ENCODE assay signal across 34 cellular contexts in the genomic region with DNA sequence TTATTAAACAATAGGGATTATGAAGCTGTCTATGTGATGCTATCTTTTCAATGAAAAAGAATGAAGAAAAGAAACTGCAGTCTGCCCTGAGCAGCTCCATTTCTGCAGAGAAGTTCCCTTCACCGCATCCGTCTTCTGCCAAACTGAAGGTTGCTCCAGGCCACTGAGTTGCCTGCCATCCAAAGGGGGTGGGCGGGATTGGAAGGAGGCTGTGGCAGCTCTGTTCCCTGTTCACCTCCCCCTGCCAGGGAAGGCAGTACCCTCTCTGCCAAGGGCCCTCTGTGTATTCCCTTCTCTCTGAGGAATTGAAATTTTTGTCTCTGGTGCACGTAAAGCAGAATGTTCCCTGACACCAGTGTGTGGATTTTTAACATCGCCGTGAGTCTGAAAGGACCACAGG.
DNase-seq lines count a peak whose midpoint lies in the region; ATAC-seq and TF ChIP-seq lines count a peak whose summit lies in the region.
"Had no signal": no experiment of that assay in that cellular context is flagged by ENCODE, and none has a peak within 500 bp of the region (broad histone marks: within the 10 kb centered on the region; RNA-seq: fewer than 3 reads in every experiment).

No MANE protein-coding gene starts in this region.

- no peak for ATAC-seq in activated CD4-positive, alpha-beta T cell treated with anti-CD3 and anti-CD28 coated beads for 36 hours
- ATAC-seq: A549; CD8-positive, alpha-beta T cell had no signal

- no peak overlapping the region for H3K27ac Mint-ChIP-seq in activated CD4-positive, alpha-beta T cell treated with anti-CD3 and anti-CD28 coated beads, Interleukin-2, amount 10 ng/mL, durations not matched to agents 24 days and 14 days
- no peak overlapping the region for H3K27ac Mint-ChIP-seq in activated CD4-positive, alpha-beta T cell treated with anti-CD3 and anti-CD28 coated beads for 36 hours
- H3K27ac Mint-ChIP-seq in endodermal cell: no peak overlapping the region
- H3K27ac Mint-ChIP-seq in mesothelial cell of epicardium: peak overlapping the region; percentile 4
- peak overlapping the region in 1 of 7 donors; percentile 55 for H3K27ac Mint-ChIP-seq in CD4-positive, alpha-beta memory T cell
- H3K27ac Mint-ChIP-seq: B cell; CD14-positive monocyte; CD4-positive, alpha-beta T cell; CD4-positive, CD25-positive, alpha-beta regulatory T cell; CD8-positive, alpha-beta memory T cell; CD8-positive, alpha-beta T cell had no signal

- no peak overlapping the region for H3K27ac ChIP-seq in endodermal cell (ENCODE audit: low read depth, low read length)
- no peak overlapping the region for H3K27ac ChIP-seq in CD4-positive, alpha-beta memory T cell (ENCODE audit: low read depth, low read length)
- H3K27ac ChIP-seq: 22Rv1; A549; BLaER1; BLaER1 treated with 17β-estradiol and CSF1 and Interleukin-3, amounts not matched to agents 10 nM and 100 nM; C4-2B had no signal

- peaks cover 9% of the 10 kb centered on the region for H3K4me1 ChIP-seq in endodermal cell (ENCODE audit: control insufficient read depth, insufficient read depth, low read length)
- no peaks in the 10 kb centered on the region for H3K4me1 ChIP-seq in CD4-positive, alpha-beta memory T cell (ENCODE audit: insufficient read depth, low read length)
- H3K4me1 ChIP-seq: A549; BE2C; BLaER1; BLaER1 treated with 17β-estradiol and CSF1 and Interleukin-3, amounts not matched to agents 10 nM and 100 nM; Caco-2 had no signal

- no peaks in the 10 kb centered on the region for H3K27me3 ChIP-seq in endodermal cell (ENCODE audit: control insufficient read depth, insufficient read depth, low read length, poor library complexity, severe bottlenecking)
- no peaks in the 10 kb centered on the region for H3K27me3 ChIP-seq in CD4-positive, alpha-beta memory T cell (ENCODE audit: insufficient read depth, low read length)
- H3K27me3 ChIP-seq: BE2C; BLaER1; BLaER1 treated with 17β-estradiol and CSF1 and Interleukin-3, amounts not matched to agents 10 nM and 100 nM had no signal

- no peak overlapping the region for H3K4me3 ChIP-seq in endodermal cell (ENCODE audit: low read length)
- H3K4me3 ChIP-seq in CD4-positive, alpha-beta memory T cell (ENCODE audit: low read length in 2 of 2): no peak overlapping the region
- H3K4me3 ChIP-seq: A549; BLaER1; BLaER1 treated with 17β-estradiol and CSF1 and Interleukin-3, amounts not matched to agents 10 nM and 100 nM had no signal

- no peak overlapping the region for H3K4me3 Mint-ChIP-seq in activated CD4-positive, alpha-beta T cell treated with anti-CD3 and anti-CD28 coated beads, Interleukin-2, amount 10 ng/mL, durations not matched to agents 24 days and 14 days
- no peak overlapping the region for H3K4me3 Mint-ChIP-seq in activated CD4-positive, alpha-beta T cell treated with anti-CD3 and anti-CD28 coated beads for 36 hours
- H3K4me3 Mint-ChIP-seq in endodermal cell: no peak overlapping the region
- H3K4me3 Mint-ChIP-seq in mesothelial cell of epicardium: no peak overlapping the region
- H3K4me3 Mint-ChIP-seq in CD4-positive, alpha-beta memory T cell: no peak overlapping the region
- H3K4me3 Mint-ChIP-seq: B cell; CD14-positive monocyte; CD4-positive, alpha-beta T cell; CD4-positive, CD25-positive, alpha-beta regulatory T cell; CD8-positive, alpha-beta memory T cell; CD8-positive, alpha-beta T cell had no signal

- no peaks in the 10 kb centered on the region for H3K36me3 Mint-ChIP-seq in activated CD4-positive, alpha-beta T cell treated with anti-CD3 and anti-CD28 coated beads, Interleukin-2, amount 10 ng/mL, durations not matched to agents 24 days and 14 days (ENCODE audit: low read depth)
- H3K36me3 Mint-ChIP-seq in activated CD4-positive, alpha-beta T cell treated with anti-CD3 and anti-CD28 coated beads for 36 hours (ENCODE audit: low read depth): no peaks in the 10 kb centered on the region
- H3K36me3 Mint-ChIP-seq in endodermal cell (ENCODE audit: low read depth) (peaks cover 5% of the 10 kb centered on the region), mesothelial cell of epicardium (peaks cover 1% of the 10 kb centered on the region)
- H3K36me3 Mint-ChIP-seq in CD4-positive, alpha-beta memory T cell: peaks cover 0 to 2% of the 10 kb centered on the region in 2 donors
- H3K36me3 Mint-ChIP-seq: CD14-positive monocyte; CD4-positive, CD25-positive, alpha-beta regulatory T cell; CD8-positive, alpha-beta T cell had no signal

- intact Hi-C loops in activated CD4-positive, alpha-beta T cell treated with anti-CD3 and anti-CD28 coated beads, Interleukin-2, amount 10 ng/mL, durations not matched to agents 24 days and 14 days (cut with micrococcal nuclease): no loop called here
- intact Hi-C loops in activated CD4-positive, alpha-beta T cell treated with anti-CD3 and anti-CD28 coated beads for 36 hours (cut with DNase I, micrococcal nuclease): no loop called here
- intact Hi-C loops in CD4-positive, alpha-beta memory T cell (cut with micrococcal nuclease): no loop called here

- POLR2A ChIA-PET in activated CD4-positive, alpha-beta T cell treated with anti-CD3 and anti-CD28 coated beads for 36 hours (lab: Charles Lee): no interaction called here
- POLR2A ChIA-PET in CD4-positive, alpha-beta memory T cell (lab: Charles Lee; ENCODE audit: partially characterized antibody): no interaction called here

- no peaks in the 10 kb centered on the region for H3K9me3 ChIP-seq in endodermal cell (ENCODE audit: control insufficient read depth, low read length)
- no peaks in the 10 kb centered on the region for H3K9me3 ChIP-seq in CD4-positive, alpha-beta memory T cell (ENCODE audit: control insufficient read depth in 1 of 2, low read length in 2 of 2)
- H3K9me3 ChIP-seq: A549, BE2C, BLaER1, Caco-2 had no signal

- 80 to 95% methylated on average over 1 to 6 of the region's 6 CpGs for whole genome bisulfite sequencing in endodermal cell (ENCODE audit: insufficient coverage in 1 of 2, insufficient read length in 1 of 2), 2 experiments

- TF ChIP-seq CTCF in endodermal cell (conservative IDR thresholded peaks at IDR 0.05) (no peak), mesothelial cell of epicardium (IDR thresholded peaks at IDR 0.05; ENCODE audit: unreplicated experiment) (no peak)

- DNase-seq in activated CD4-positive, alpha-beta T cell treated with anti-CD3 and anti-CD28 coated beads, Interleukin-2, amount 10 ng/mL, durations not matched to agents 24 days and 14 days: peak; percentile 37
- no peak for DNase-seq in activated CD4-positive, alpha-beta T cell treated with anti-CD3 and anti-CD28 coated beads for 36 hours
- peak; percentile 17 for DNase-seq in Ammon's horn (ENCODE audit: low spot score)
- DNase-seq in endodermal cell: peak; percentile 45
- no peak for DNase-seq in mesothelial cell of epicardium (ENCODE audit: low spot score in 2 of 2, unreplicated experiment in 2 of 2)
- no peak for DNase-seq in CD4-positive, alpha-beta memory T cell
- no peak for DNase-seq in stimulated activated CD4-positive, alpha-beta T cell treated with anti-CD3 and anti-CD28 coated beads, Interleukin-15, amount 100 ng/mL, for 24 hours
- no peak for DNase-seq in hippocampal formation (lab: John Stamatoyannopoulos, UW)
- DNase-seq: 8988T; ACHN; AML-193; BE2C; C1 segment of cervical spinal cord; Caco-2; Calu3; CD4-positive, alpha-beta T cell; CD4-positive, CD25-positive, alpha-beta regulatory T cell; CD8-positive, alpha-beta memory T cell; CD8-positive, alpha-beta T cell; COR-L47; DMS 273 treated with DMSO at 0.1 percent for 48 hours; DMS153; DMS53; DMS79; DMS79 treated with DMSO at 0.1 percent for 48 hours; DND-41; EL had no signal

- H3K9me3 Mint-ChIP-seq in activated CD4-positive, alpha-beta T cell treated with anti-CD3 and anti-CD28 coated beads, Interleukin-2, amount 10 ng/mL, durations not matched to agents 24 days and 14 days: peaks cover 5% of the 10 kb centered on the region
- peaks cover 2% of the 10 kb centered on the region for H3K9me3 Mint-ChIP-seq in activated CD4-positive, alpha-beta T cell treated with anti-CD3 and anti-CD28 coated beads for 36 hours (ENCODE audit: low read depth)
- H3K9me3 Mint-ChIP-seq in endodermal cell (peaks cover 16% of the 10 kb centered on the region), mesothelial cell of epicardium (peaks cover 7% of the 10 kb centered on the region)
- H3K9me3 Mint-ChIP-seq in CD4-positive, alpha-beta memory T cell: peaks cover 0 to 10% (median 4%) of the 10 kb centered on the region in 8 donors
- H3K9me3 Mint-ChIP-seq: CD4-positive, alpha-beta T cell; CD8-positive, alpha-beta T cell had no signal

- CTCF ChIA-PET in activated CD4-positive, alpha-beta T cell treated with anti-CD3 and anti-CD28 coated beads for 36 hours (lab: Charles Lee): no interaction called here
- CTCF ChIA-PET in CD4-positive, alpha-beta memory T cell (lab: Charles Lee; ENCODE audit: partially characterized antibody): interaction anchor here (1.0 to 2.6 kb wide), 2 partner anchors 9 to 25 kb away, joined by 3 to 8 read pairs; no protein-coding TSS in a partner anchor

- H3K9ac ChIP-seq in endodermal cell (ENCODE audit: extremely low read depth, low read length, poor library complexity, severe bottlenecking): no peak overlapping the region
- H3K9ac ChIP-seq: BLaER1; BLaER1 treated with 17β-estradiol and CSF1 and Interleukin-3, amounts not matched to agents 10 nM and 100 nM had no signal

- no peaks in the 10 kb centered on the region for H3K27me3 Mint-ChIP-seq in activated CD4-positive, alpha-beta T cell treated with anti-CD3 and anti-CD28 coated beads, Interleukin-2, amount 10 ng/mL, durations not matched to agents 24 days and 14 days
- no peaks in the 10 kb centered on the region for H3K27me3 Mint-ChIP-seq in activated CD4-positive, alpha-beta T cell treated with anti-CD3 and anti-CD28 coated beads for 36 hours
- H3K27me3 Mint-ChIP-seq in endodermal cell (ENCODE audit: insufficient read depth): no peaks in the 10 kb centered on the region
- H3K27me3 Mint-ChIP-seq in mesothelial cell of epicardium (ENCODE audit: low read depth): peaks cover 2% of the 10 kb centered on the region
- H3K27me3 Mint-ChIP-seq in CD4-positive, alpha-beta memory T cell: peaks cover 2 to 9% of the 10 kb centered on the region in 2 donors
- H3K27me3 Mint-ChIP-seq: B cell; CD4-positive, alpha-beta T cell; CD4-positive, CD25-positive, alpha-beta regulatory T cell had no signal

- no peaks in the 10 kb centered on the region for H3K4me1 Mint-ChIP-seq in activated CD4-positive, alpha-beta T cell treated with anti-CD3 and anti-CD28 coated beads, Interleukin-2, amount 10 ng/mL, durations not matched to agents 24 days and 14 days
- H3K4me1 Mint-ChIP-seq in activated CD4-positive, alpha-beta T cell treated with anti-CD3 and anti-CD28 coated beads for 36 hours: no peaks in the 10 kb centered on the region
- H3K4me1 Mint-ChIP-seq in endodermal cell (peaks cover 23% of the 10 kb centered on the region), mesothelial cell of epicardium (peaks cover 15% of the 10 kb centered on the region)
- no peaks in the 10 kb centered on the region for H3K4me1 Mint-ChIP-seq in CD4-positive, alpha-beta memory T cell
- H3K4me1 Mint-ChIP-seq: B cell; CD14-positive monocyte; CD4-positive, CD25-positive, alpha-beta regulatory T cell; CD8-positive, alpha-beta memory T cell had no signal

- H3K36me3 ChIP-seq in endodermal cell (ENCODE audit: control insufficient read depth, insufficient read depth, low read length): no peaks in the 10 kb centered on the region
- H3K36me3 ChIP-seq in CD4-positive, alpha-beta memory T cell (ENCODE audit: insufficient read depth, low read length): no peaks in the 10 kb centered on the region
- H3K36me3 ChIP-seq: BE2C; BLaER1; BLaER1 treated with 17β-estradiol and CSF1 and Interleukin-3, amounts not matched to agents 10 nM and 100 nM had no signal

Comparison
In these comparisons a context has a peak if more than half of its experiments do, and no peak if none do; other contexts are left out.
1. DNase-seq: peak in activated CD4-positive, alpha-beta T cell treated with anti-CD3 and anti-CD28 coated beads, Interleukin-2, amount 10 ng/mL, durations not matched to agents 24 days and 14 days (single experiment), Ammon's horn (single experiment) and endodermal cell (single experiment); none in activated CD4-positive, alpha-beta T cell treated with anti-CD3 and anti-CD28 coated beads for 36 hours (single experiment), mesothelial cell of epicardium (0 of 2), CD4-positive, alpha-beta memory T cell (0 of 5), stimulated activated CD4-positive, alpha-beta T cell treated with anti-CD3 and anti-CD28 coated beads, Interleukin-15, amount 100 ng/mL, for 24 hours (single experiment) and hippocampal formation (0 of 2).